In the genomic region with DNA sequence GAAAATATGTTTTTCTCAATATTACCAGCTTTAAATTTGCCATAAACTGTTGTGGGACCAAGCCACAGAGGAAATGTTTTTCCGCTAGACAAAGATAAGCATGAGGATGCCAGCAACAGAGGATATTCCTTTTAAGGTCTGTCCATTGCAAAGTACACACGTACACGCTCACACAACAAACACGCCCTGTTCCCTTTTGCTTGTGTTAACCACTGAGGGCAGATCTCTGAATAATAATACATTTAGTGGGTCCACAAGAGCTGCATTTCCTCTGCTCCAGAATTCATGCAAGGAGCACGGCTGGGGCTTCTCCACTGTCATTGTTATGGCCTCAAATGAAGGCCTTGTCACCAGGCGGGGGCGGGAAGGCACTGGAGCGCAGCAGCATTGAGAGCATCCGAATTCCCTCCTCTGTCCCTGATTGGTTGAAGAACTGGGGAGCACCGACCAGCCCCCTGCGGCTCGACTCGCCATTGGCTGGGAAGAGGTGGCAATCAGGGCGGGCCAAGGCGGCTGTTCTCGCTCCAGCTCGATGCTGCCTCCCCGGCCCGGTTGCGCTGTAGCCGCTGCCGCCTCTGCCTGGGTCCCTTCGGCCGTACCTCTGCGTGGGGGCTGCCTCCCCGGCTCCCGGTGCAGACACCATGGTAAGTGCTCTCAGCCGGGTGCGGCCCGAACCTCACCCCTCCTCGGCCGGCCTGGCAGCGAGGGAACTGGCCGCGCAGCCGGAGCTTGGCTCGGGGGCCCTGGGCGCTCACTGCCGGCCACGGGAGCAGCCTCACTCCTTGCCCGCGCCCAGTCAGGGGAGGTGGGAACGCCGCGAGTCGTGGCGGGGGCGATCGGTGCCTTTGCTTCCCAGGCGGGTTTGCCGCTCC, we compare ENCODE assay signal across 8 cellular contexts. TPM values are rescaled to one million over a fixed set of nuclear protein-coding genes. Genes with fewer than 3 reads are reported as not detected.
A peak's percentile ranks its signal among the peaks of the same experiment; 100 is the strongest.
DNase-seq lines count a peak whose midpoint lies in the region; TF ChIP-seq lines count a peak whose summit lies in the region.

A gene (plus strand): TSS at position 522 of the 872 bp plus-strand sequence. CDS start 120 bp downstream, at position 642.

- peak; percentile 32; the same call in 2 of the 3 replicates for TF ChIP-seq CTCF in GM12872 (IDR thresholded peaks at IDR 0.05; ENCODE audit: insufficient read depth, low read depth, low read length)

- DNase-seq in HCEC 1CT (peak; percentile 76), NCI-H1092 treated with DMSO at 0.1 percent for 48 hours (lab: John Stamatoyannopoulos, UW) (peak; percentile 3), dermis blood vessel endothelial cell (peak; percentile 54), left kidney (ENCODE audit: low read depth, low spot score) (peak; percentile 98), NOMO-1 (lab: John Stamatoyannopoulos, UW; ENCODE audit: unreplicated experiment in 2 of 2) (no peak)
- DNase-seq in activated CD4-positive, alpha-beta T cell treated with anti-CD3 and anti-CD28 coated beads, Interleukin-2, amount 50 U/mL, for 24 hours (ENCODE audit: low read depth in 1 of 2, low spot score in 1 of 2), result peak; percentile 12 to 58
- DNase-seq in stimulated activated CD4-positive, alpha-beta T cell treated with anti-CD3 and anti-CD28 coated beads, Interleukin-2, amount 100 ng/mL, for 24 hours, result peak; percentile 53 to 71

RNA-seq across cellular contexts. Expression of the gene that starts here (rescaled TPM):
- 6.3 and 8.1 TPM in 2 replicates for total RNA-seq in dermis blood vessel endothelial cell

Comparison
In these comparisons a context has a peak if more than half of its experiments do, and no peak if none do; other contexts are left out.
1. DNase-seq: peak in HCEC 1CT (single experiment), NCI-H1092 treated with DMSO at 0.1 percent for 48 hours (single experiment), activated CD4-positive, alpha-beta T cell treated with anti-CD3 and anti-CD28 coated beads, Interleukin-2, amount 50 U/mL, for 24 hours (2 of 2), dermis blood vessel endothelial cell (single experiment), left kidney (single experiment) and stimulated activated CD4-positive, alpha-beta T cell treated with anti-CD3 and anti-CD28 coated beads, Interleukin-2, amount 100 ng/mL, for 24 hours (2 of 2); none in NOMO-1 (0 of 2).